In genomic region chr12:123713398-123714301, GRCh38 we compare ENCODE assay signal across 8 cellular contexts. TPM values are rescaled to one million over a fixed set of nuclear protein-coding genes. Genes with fewer than 3 reads are reported as not detected.
DNase-seq lines count a peak whose midpoint lies in the region; ATAC-seq lines count a peak whose summit lies in the region.

No MANE protein-coding gene starts in this region.

- no peak overlapping the region for H3K9ac ChIP-seq in iPS-15b (ENCODE audit: low read depth, low read length)

- ATAC-seq in HG03159 (IDR thresholded peaks at IDR 0.05; ENCODE audit: unreplicated experiment) (peak; percentile 43), HG02759 (IDR thresholded peaks at IDR 0.05; ENCODE audit: unreplicated experiment) (no peak), GM19328 (IDR thresholded peaks at IDR 0.05; ENCODE audit: unreplicated experiment) (no peak)

- H3K27me3 ChIP-seq in iPS-15b (ENCODE audit: control insufficient read depth, insufficient read depth, low read length) = no peaks in the 10 kb centered on the region

- in situ Hi-C loops in G401 (cut with HindIII; ENCODE audit: low sequenced_read_pairs) = no loop called here

- DNase-seq in G401 (ENCODE audit: low spot score) = peak; percentile 40
- DNase-seq in activated T-cell treated with anti-CD3 and anti-CD28 coated beads, Interleukin-2, amount 50 U/mL, for 48 hours = peak; percentile 55 to 63
- DNase-seq in stimulated activated CD4-positive, alpha-beta T cell treated with anti-CD3 and anti-CD28 coated beads, Interleukin-4, amount 100 ng/mL, for 24 hours = peak; percentile 23
- DNase-seq in cerebellum (ENCODE audit: low spot score) = no peak

- H3K4me3 ChIP-seq in iPS-15b (ENCODE audit: low read depth, low read length) = peak overlapping the region; percentile 85

- H3K9me3 ChIP-seq in iPS-15b (ENCODE audit: control insufficient read depth, insufficient read depth, low read length) = no peaks in the 10 kb centered on the region

- no peaks in the 10 kb centered on the region for H3K36me3 ChIP-seq in iPS-15b (ENCODE audit: control insufficient read depth, insufficient read depth, low read length)

- peaks cover 5% of the 10 kb centered on the region for H3K4me1 ChIP-seq in iPS-15b (ENCODE audit: control insufficient read depth, insufficient read depth, low read length)

RNA-seq across cellular contexts. Expression of gene ATP6V0A2, which starts 1.5 kb away (rescaled TPM):
- 19.8 and 23.8 TPM in 2 replicates for total RNA-seq in G401 (2014; rRNA removed; shearing (Covaris generic))
- 30.7 TPM for total RNA-seq in cerebellum

RNA-seq across cellular contexts. Expression of gene TCTN2, which starts 42.7 kb away (rescaled TPM):
- 6.7 and 13.0 TPM in 2 replicates for total RNA-seq in G401 (2014; rRNA removed; shearing (Covaris generic))
- 22.8 TPM for total RNA-seq in cerebellum

RNA-seq across cellular contexts. Expression of gene DNAH10, which starts 48.5 kb away (rescaled TPM):
- 4.2 and 5.8 TPM in 2 replicates for total RNA-seq in G401 (2014; rRNA removed; shearing (Covaris generic))
- total RNA-seq in cerebellum = 2.1 TPM
